ENCODE assay signal across 10 cellular contexts in the genomic region with DNA sequence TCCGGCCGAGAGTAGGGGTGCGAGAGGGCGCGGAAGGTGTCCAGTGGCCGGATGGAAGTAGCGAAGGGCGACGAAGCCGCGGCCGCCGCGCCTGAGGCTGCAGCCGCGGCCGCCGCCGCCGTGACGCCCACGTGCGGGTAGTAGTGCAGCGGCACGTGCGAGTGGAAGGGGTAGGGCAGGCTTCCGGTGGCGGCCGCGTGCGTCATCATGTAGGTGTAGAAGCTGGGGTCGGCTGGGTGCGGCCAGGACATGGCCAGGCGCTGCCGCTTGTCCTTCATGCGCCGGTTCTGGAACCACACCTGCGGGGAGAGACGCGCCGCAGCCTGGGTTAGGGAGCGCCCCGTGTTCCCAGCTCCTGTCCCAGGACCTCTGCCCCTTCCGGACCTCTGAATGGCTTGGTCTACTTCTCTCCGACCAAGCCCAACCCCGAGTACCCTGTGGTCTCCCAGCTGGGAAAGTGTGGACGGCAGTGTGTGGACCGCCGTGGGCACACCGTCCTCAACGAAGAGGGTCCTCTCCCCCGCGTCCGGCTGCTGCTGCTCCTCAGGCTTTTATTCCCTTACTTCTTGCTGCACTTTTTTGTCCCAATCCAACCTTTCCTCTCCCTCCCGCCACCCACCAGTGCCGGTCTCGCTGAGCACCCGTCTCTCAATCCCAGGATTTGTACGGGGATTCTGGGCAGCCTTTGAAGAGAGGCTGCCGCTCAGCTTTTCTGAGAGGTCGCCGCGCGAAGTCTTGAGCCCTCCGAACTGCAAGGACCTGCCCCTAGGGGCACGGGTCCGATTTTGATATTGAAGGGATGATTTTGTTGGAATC. TPM values are rescaled to one million over a fixed set of nuclear protein-coding genes. Genes with fewer than 3 reads are reported as not detected.
DNase-seq lines count a peak whose midpoint lies in the region; ATAC-seq and TF ChIP-seq lines count a peak whose summit lies in the region.
"Had no signal": no experiment of that assay in that cellular context is flagged by ENCODE, and none has a peak within 500 bp of the region (broad histone marks: within the 10 kb centered on the region; RNA-seq: fewer than 3 reads in every experiment).

No MANE protein-coding gene starts in this region.

- peaks cover 94 to 97% (median 95%) of the 10 kb centered on the region in 3 donors for H3K27me3 ChIP-seq in gastrocnemius medialis

- H3K27ac ChIP-seq in epithelial cell of prostate (peak overlapping the region; percentile 8), gastrocnemius medialis (no peak overlapping the region)
- H3K27ac ChIP-seq: tibial nerve, VCaP had no signal

- no peaks in the 10 kb centered on the region for H3K36me3 ChIP-seq in gastrocnemius medialis
- H3K36me3 ChIP-seq: tibial nerve had no signal

- TF ChIP-seq POLR2A in gastrocnemius medialis (IDR thresholded peaks at IDR 0.05) = no peak

- ATAC-seq in gastrocnemius medialis = peak in 1 of 2 donors; percentile 16
- ATAC-seq in GM21717 (IDR thresholded peaks at IDR 0.05; ENCODE audit: unreplicated experiment) = no peak

- H3K4me1 ChIP-seq in gastrocnemius medialis = peaks cover 17 to 26% of the 10 kb centered on the region in 2 donors

- in situ Hi-C loops in gastrocnemius medialis (cut with MboI; ENCODE audit: low sequenced_read_pairs in 4 of 4) = loop anchor here in 2 of 4 donors (25.0 kb wide), 1 partner anchor 718 kb away; no protein-coding TSS in a partner anchor

- DNase-seq in SIG-M5 treated with dmso at 0.1 percent for 504 hours (lab: John Stamatoyannopoulos, UW; ENCODE audit: unreplicated experiment) (peak; percentile 27), SIG-M5 (lab: John Stamatoyannopoulos, UW) (no peak), NCI-H2171 (lab: John Stamatoyannopoulos, UW) (peak; percentile 5), epithelial cell of prostate (ENCODE audit: low read depth, low spot score) (no peak), gastrocnemius medialis (no peak), C1 segment of cervical spinal cord (lab: John Stamatoyannopoulos, UW) (no peak)
- no peak for DNase-seq in stimulated activated CD4-positive, alpha-beta T cell treated with anti-CD3 and anti-CD28 coated beads, Interleukin-1b, Interleukin-23, amount 100 ng/mL, for 48 hours

- TF ChIP-seq CTCF in gastrocnemius medialis (IDR thresholded peaks at IDR 0.05 in 4 of 5, conservative IDR thresholded peaks at IDR 0.05 in 1 of 5) = no peak

- H3K4me3 ChIP-seq in gastrocnemius medialis = peak overlapping the region in 3 of 4 donors; percentile 10 to 32 (median 16)

- intact Hi-C loops in gastrocnemius medialis (cut with DNase I; ENCODE audit: low total_unique reads) = loop anchor here (5.0 kb wide), 1 partner anchor 223 kb away; no protein-coding TSS in a partner anchor

- no peaks in the 10 kb centered on the region for H3K9me3 ChIP-seq in gastrocnemius medialis
- H3K9me3 ChIP-seq: tibial nerve had no signal

RNA-seq across cellular contexts. Expression of a gene that starts 3.0 kb away (rescaled TPM):
- total RNA-seq in gastrocnemius medialis = not detected
- total RNA-seq: tibial nerve had no signal

RNA-seq across cellular contexts. Expression of a gene that starts 11.8 kb away (rescaled TPM):
- total RNA-seq in gastrocnemius medialis = not detected

RNA-seq across cellular contexts. Expression of a gene that starts 18.8 kb away (rescaled TPM):
- total RNA-seq in gastrocnemius medialis = not detected
- total RNA-seq: tibial nerve had no signal

RNA-seq across cellular contexts. Expression of a gene that starts 26.3 kb away (rescaled TPM):
- total RNA-seq in gastrocnemius medialis = under 1 TPM in 1 of 4 donors, not detected in 3; 0.24 TPM

RNA-seq across cellular contexts. Expression of a gene that starts 35.8 kb away (rescaled TPM):
- total RNA-seq in gastrocnemius medialis = under 1 TPM in 1 of 4 donors, not detected in 3; 0.15 TPM

Comparison
In these comparisons a context has a peak if more than half of its experiments do, and no peak if none do; other contexts are left out.
1. DNase-seq: peak in SIG-M5 treated with dmso at 0.1 percent for 504 hours (single experiment) and NCI-H2171 (single experiment); none in SIG-M5 (single experiment), epithelial cell of prostate (single experiment), gastrocnemius medialis (0 of 2), stimulated activated CD4-positive, alpha-beta T cell treated with anti-CD3 and anti-CD28 coated beads, Interleukin-1b, Interleukin-23, amount 100 ng/mL, for 48 hours (single experiment) and C1 segment of cervical spinal cord (0 of 14).